Comparison of ENCODE assay signal across 8 cellular contexts in genomic region chr22:45239378-45240136, GRCh38. TPM values are rescaled to one million over a fixed set of nuclear protein-coding genes. Genes with fewer than 3 reads are reported as not detected.
DNase-seq lines count a peak whose midpoint lies in the region; ATAC-seq, FAIRE-seq and TF ChIP-seq lines count a peak whose summit lies in the region.

No MANE protein-coding gene starts in this region.

- peak; percentile 61 for DNase-seq in 8988T
- DNase-seq in ascending aorta (ENCODE audit: low spot score in 2 of 2), result no peak
- no peak for DNase-seq in left lung
- no peak for DNase-seq in type B pancreatic cell (ENCODE audit: extremely low spot score, unreplicated experiment)
- no peak for DNase-seq in NCI-H2171 (lab: John Stamatoyannopoulos, UW)
- no peak for DNase-seq in H54 (ENCODE audit: insufficient read length, low spot score)

- H3K9me3 ChIP-seq in HUES6 (ENCODE audit: control insufficient read depth, insufficient read depth, low read depth, low read length) (no peaks in the 10 kb centered on the region), ascending aorta (no peaks in the 10 kb centered on the region), left lung (no peaks in the 10 kb centered on the region)

- TF ChIP-seq POLR2A in H54 (IDR thresholded peaks at IDR 0.05; ENCODE audit: low read depth, low read length), result no peak

- intact Hi-C loops in ascending aorta (cut with DNase I) (loop anchor here (2.0 kb wide), 1 partner anchor 77 kb away; the partner anchor contains the start of gene NUP50), left lung (cut with DNase I) (no loop called here)

- peaks cover 15% of the 10 kb centered on the region; the same call in 1 of the 2 replicates for H3K36me3 ChIP-seq in HUES6 (ENCODE audit: control insufficient read depth, insufficient read depth, low read length)
- H3K36me3 ChIP-seq in ascending aorta, result peaks cover 0 to 7% of the 10 kb centered on the region in 2 donors
- H3K36me3 ChIP-seq in left lung, result peaks cover 0 to 19% of the 10 kb centered on the region in 2 donors

- no peaks in the 10 kb centered on the region for H3K36me3 Mint-ChIP-seq in type B pancreatic cell

- no peak for FAIRE-seq in H54 (lab: Jason Lieb, UNC)

- H3K4me3 Mint-ChIP-seq in type B pancreatic cell, result peak overlapping the region; percentile 95

- H3K27me3 ChIP-seq in HUES6 (ENCODE audit: control insufficient read depth, insufficient read depth, low read length) (0 out of 2 replicates have a peak, but pooled peaks cover 11% of the 10 kb centered on the region), ascending aorta (no peaks in the 10 kb centered on the region), left lung (no peaks in the 10 kb centered on the region)

- H3K27me3 Mint-ChIP-seq in type B pancreatic cell, result no peaks in the 10 kb centered on the region

- H3K4me1 Mint-ChIP-seq in type B pancreatic cell (ENCODE audit: unreplicated experiment), result peaks cover 24% of the 10 kb centered on the region

- H3K4me1 ChIP-seq in HUES6 (ENCODE audit: control insufficient read depth, insufficient read depth, low read length), result peaks cover 20% of the 10 kb centered on the region
- peaks cover 8 to 15% of the 10 kb centered on the region in 2 donors for H3K4me1 ChIP-seq in ascending aorta
- peaks cover 14 to 80% of the 10 kb centered on the region in 2 donors for H3K4me1 ChIP-seq in left lung

- H3K27ac Mint-ChIP-seq in type B pancreatic cell, result peak overlapping the region; percentile 88

- TF ChIP-seq CTCF in ascending aorta (IDR thresholded peaks at IDR 0.05) (no peak), left lung (IDR thresholded peaks at IDR 0.05) (no peak), type B pancreatic cell (conservative IDR thresholded peaks at IDR 0.05) (no peak)

- ATAC-seq in left lung, result peak; percentile 33
- ATAC-seq in GM21528 (IDR thresholded peaks at IDR 0.05; ENCODE audit: low FRiP score, unreplicated experiment), result no peak

- H3K9ac ChIP-seq in HUES6 (ENCODE audit: low read length), result peak overlapping the region; percentile 51

- peak overlapping the region; percentile 84 for H3K4me3 ChIP-seq in HUES6 (ENCODE audit: low read depth, low read length)
- H3K4me3 ChIP-seq in ascending aorta, result peak overlapping the region; percentile 69 to 95
- peak overlapping the region; percentile 49 to 69 for H3K4me3 ChIP-seq in left lung

- no peaks in the 10 kb centered on the region for H3K9me3 Mint-ChIP-seq in type B pancreatic cell

- H3K27ac ChIP-seq in HUES6 (ENCODE audit: low read depth, low read length) (no peak overlapping the region), ascending aorta (no peak overlapping the region), left lung (peak overlapping the region in 1 of 2 donors; percentile 74)

RNA-seq across cellular contexts. Expression of gene KIAA0930, which starts 1.1 kb away (rescaled TPM):
- total RNA-seq in ascending aorta (60.0 TPM), left lung (10 to 100 TPM; 58.9 to 78.8 TPM), type B pancreatic cell (ENCODE audit: low replicate concordance) (54.1 and 68.0 TPM in 2 replicates)

RNA-seq across cellular contexts. Expression of gene UPK3A, which starts 45.2 kb away (rescaled TPM):
- not detected for total RNA-seq in ascending aorta
- total RNA-seq in left lung, result not detected
- total RNA-seq in type B pancreatic cell (ENCODE audit: low replicate concordance), result 0.29 and 0.62 TPM in 2 replicates
